ENCODE assay signal across 1 cellular context in genomic region chr9:96386157-96386556, GRCh38.
TF ChIP-seq lines count a peak whose summit lies in the region.

No MANE protein-coding gene starts in this region.

TF ChIP-seq in HepG2, 621 proteins besides CTCF, POLR2A, EP300 and RAD21 (continued from another document and continues in another):
- TF ChIP-seq LBX2 (CRISPR knock-in tag; IDR thresholded peaks at IDR 0.05; ENCODE audit: borderline replicate concordance) (no peak), ZEB1 (IDR thresholded peaks at IDR 0.05; ENCODE audit: insufficient replicate concordance, low read depth) (no peak), ARNT (IDR thresholded peaks at IDR 0.05) (no peak), ZNF333 (CRISPR knock-in tag; IDR thresholded peaks at IDR 0.05; ENCODE audit: borderline replicate concordance) (no peak), PHF8 (CRISPR knock-in tag; IDR thresholded peaks at IDR 0.05) (no peak), ZNF24 (IDR thresholded peaks at IDR 0.05) (no peak), ATF2 (CRISPR knock-in tag; IDR thresholded peaks at IDR 0.05) (no peak), NR2C2 (CRISPR knock-in tag; IDR thresholded peaks at IDR 0.05; ENCODE audit: borderline replicate concordance) (no peak), NAIF1 (CRISPR knock-in tag; IDR thresholded peaks at IDR 0.05; ENCODE audit: borderline replicate concordance) (no peak), GABPA (IDR thresholded peaks at IDR 0.05; ENCODE audit: low read depth, low read length) (no peak), GABPA (CRISPR knock-in tag; IDR thresholded peaks at IDR 0.05; ENCODE audit: low read depth) (no peak), ZNF432 (CRISPR knock-in tag; IDR thresholded peaks at IDR 0.05; ENCODE audit: borderline replicate concordance) (no peak), SP1 (IDR thresholded peaks at IDR 0.05) (no peak), SP1 (CRISPR knock-in tag; IDR thresholded peaks at IDR 0.05) (no peak), DR1 (CRISPR knock-in tag; IDR thresholded peaks at IDR 0.05) (no peak), ELF3 (CRISPR knock-in tag; IDR thresholded peaks at IDR 0.05) (peak; percentile 90), KDM5A (IDR thresholded peaks at IDR 0.05; ENCODE audit: borderline replicate concordance, low read length) (no peak), FOXM1 (CRISPR knock-in tag; IDR thresholded peaks at IDR 0.05) (no peak), SKI (IDR thresholded peaks at IDR 0.05; ENCODE audit: partially characterized antibody) (no peak), HNF4A (CRISPR knock-in tag; IDR thresholded peaks at IDR 0.05) (peak; percentile 72), RFXANK (CRISPR knock-in tag; IDR thresholded peaks at IDR 0.05) (no peak), ZNF451 (CRISPR knock-in tag; IDR thresholded peaks at IDR 0.05) (no peak), HIC2 (CRISPR knock-in tag; IDR thresholded peaks at IDR 0.05; ENCODE audit: low read depth) (no peak), ZNF17 (CRISPR knock-in tag; IDR thresholded peaks at IDR 0.05) (no peak), RBFOX2 (IDR thresholded peaks at IDR 0.05; ENCODE audit: low read depth, low read length) (peak; percentile 38; the same call in 1 of the 2 replicates), ZNF740 (CRISPR knock-in tag; IDR thresholded peaks at IDR 0.05) (no peak), ZNF883 (CRISPR knock-in tag; IDR thresholded peaks at IDR 0.05; ENCODE audit: not compliant biosample characterization) (no peak), XBP1 (CRISPR knock-in tag; IDR thresholded peaks at IDR 0.05) (no peak), ZNF350 (CRISPR knock-in tag; IDR thresholded peaks at IDR 0.05; ENCODE audit: borderline replicate concordance, low read depth) (no peak), SRSF9 (IDR thresholded peaks at IDR 0.05; ENCODE audit: borderline replicate concordance, insufficient read depth, low read depth, low read length, poor library complexity, severe bottlenecking) (no peak), ZNF615 (CRISPR knock-in tag; IDR thresholded peaks at IDR 0.05; ENCODE audit: borderline replicate concordance) (no peak), GTF3A (CRISPR knock-in tag; conservative IDR thresholded peaks at IDR 0.05) (no peak), CEBPB (IDR thresholded peaks at IDR 0.05; ENCODE audit: borderline replicate concordance, low read depth, low read length) (peak; percentile 70; the same call in 1 of the 2 replicates), THRA (CRISPR knock-in tag; IDR thresholded peaks at IDR 0.05; ENCODE audit: borderline replicate concordance) (peak; percentile 45; the same call in 1 of the 2 replicates), GABPB1 (CRISPR knock-in tag; IDR thresholded peaks at IDR 0.05) (no peak), E2F2 (CRISPR knock-in tag; IDR thresholded peaks at IDR 0.05; ENCODE audit: borderline replicate concordance) (no peak), MTF1 (CRISPR knock-in tag; IDR thresholded peaks at IDR 0.05) (no peak), MBD4 (IDR thresholded peaks at IDR 0.05; ENCODE audit: borderline replicate concordance, low read length) (no peak)
- TF ChIP-seq, protein P1, sequence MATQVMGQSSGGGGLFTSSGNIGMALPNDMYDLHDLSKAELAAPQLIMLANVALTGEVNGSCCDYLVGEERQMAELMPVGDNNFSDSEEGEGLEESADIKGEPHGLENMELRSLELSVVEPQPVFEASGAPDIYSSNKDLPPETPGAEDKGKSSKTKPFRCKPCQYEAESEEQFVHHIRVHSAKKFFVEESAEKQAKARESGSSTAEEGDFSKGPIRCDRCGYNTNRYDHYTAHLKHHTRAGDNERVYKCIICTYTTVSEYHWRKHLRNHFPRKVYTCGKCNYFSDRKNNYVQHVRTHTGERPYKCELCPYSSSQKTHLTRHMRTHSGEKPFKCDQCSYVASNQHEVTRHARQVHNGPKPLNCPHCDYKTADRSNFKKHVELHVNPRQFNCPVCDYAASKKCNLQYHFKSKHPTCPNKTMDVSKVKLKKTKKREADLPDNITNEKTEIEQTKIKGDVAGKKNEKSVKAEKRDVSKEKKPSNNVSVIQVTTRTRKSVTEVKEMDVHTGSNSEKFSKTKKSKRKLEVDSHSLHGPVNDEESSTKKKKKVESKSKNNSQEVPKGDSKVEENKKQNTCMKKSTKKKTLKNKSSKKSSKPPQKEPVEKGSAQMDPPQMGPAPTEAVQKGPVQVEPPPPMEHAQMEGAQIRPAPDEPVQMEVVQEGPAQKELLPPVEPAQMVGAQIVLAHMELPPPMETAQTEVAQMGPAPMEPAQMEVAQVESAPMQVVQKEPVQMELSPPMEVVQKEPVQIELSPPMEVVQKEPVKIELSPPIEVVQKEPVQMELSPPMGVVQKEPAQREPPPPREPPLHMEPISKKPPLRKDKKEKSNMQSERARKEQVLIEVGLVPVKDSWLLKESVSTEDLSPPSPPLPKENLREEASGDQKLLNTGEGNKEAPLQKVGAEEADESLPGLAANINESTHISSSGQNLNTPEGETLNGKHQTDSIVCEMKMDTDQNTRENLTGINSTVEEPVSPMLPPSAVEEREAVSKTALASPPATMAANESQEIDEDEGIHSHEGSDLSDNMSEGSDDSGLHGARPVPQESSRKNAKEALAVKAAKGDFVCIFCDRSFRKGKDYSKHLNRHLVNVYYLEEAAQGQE (IDR thresholded peaks at IDR 0.05; ENCODE audit: borderline replicate concordance in 1 of 2, low read depth in 1 of 2, low read length in 2 of 2): no peak
- TF ChIP-seq, protein P2, sequence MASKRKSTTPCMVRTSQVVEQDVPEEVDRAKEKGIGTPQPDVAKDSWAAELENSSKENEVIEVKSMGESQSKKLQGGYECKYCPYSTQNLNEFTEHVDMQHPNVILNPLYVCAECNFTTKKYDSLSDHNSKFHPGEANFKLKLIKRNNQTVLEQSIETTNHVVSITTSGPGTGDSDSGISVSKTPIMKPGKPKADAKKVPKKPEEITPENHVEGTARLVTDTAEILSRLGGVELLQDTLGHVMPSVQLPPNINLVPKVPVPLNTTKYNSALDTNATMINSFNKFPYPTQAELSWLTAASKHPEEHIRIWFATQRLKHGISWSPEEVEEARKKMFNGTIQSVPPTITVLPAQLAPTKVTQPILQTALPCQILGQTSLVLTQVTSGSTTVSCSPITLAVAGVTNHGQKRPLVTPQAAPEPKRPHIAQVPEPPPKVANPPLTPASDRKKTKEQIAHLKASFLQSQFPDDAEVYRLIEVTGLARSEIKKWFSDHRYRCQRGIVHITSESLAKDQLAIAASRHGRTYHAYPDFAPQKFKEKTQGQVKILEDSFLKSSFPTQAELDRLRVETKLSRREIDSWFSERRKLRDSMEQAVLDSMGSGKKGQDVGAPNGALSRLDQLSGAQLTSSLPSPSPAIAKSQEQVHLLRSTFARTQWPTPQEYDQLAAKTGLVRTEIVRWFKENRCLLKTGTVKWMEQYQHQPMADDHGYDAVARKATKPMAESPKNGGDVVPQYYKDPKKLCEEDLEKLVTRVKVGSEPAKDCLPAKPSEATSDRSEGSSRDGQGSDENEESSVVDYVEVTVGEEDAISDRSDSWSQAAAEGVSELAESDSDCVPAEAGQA (IDR thresholded peaks at IDR 0.05; ENCODE audit: low read depth): no peak
- TF ChIP-seq, protein P2 (CRISPR knock-in tag; IDR thresholded peaks at IDR 0.05; ENCODE audit: borderline replicate concordance): no peak
- TF ChIP-seq, protein P3, sequence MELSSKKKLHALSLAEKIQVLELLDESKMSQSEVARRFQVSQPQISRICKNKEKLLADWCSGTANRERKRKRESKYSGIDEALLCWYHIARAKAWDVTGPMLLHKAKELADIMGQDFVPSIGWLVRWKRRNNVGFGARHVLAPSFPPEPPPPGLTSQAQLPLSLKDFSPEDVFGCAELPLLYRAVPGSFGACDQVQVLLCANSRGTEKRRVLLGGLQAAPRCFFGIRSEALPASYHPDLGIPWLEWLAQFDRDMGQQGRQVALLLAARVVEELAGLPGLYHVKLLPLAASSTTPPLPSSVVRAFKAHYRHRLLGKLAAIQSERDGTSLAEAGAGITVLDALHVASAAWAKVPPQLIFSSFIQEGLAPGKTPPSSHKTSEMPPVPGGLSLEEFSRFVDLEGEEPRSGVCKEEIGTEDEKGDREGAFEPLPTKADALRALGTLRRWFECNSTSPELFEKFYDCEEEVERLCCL (CRISPR knock-in tag; IDR thresholded peaks at IDR 0.05; ENCODE audit: borderline replicate concordance): no peak
- TF ChIP-seq, protein P4, sequence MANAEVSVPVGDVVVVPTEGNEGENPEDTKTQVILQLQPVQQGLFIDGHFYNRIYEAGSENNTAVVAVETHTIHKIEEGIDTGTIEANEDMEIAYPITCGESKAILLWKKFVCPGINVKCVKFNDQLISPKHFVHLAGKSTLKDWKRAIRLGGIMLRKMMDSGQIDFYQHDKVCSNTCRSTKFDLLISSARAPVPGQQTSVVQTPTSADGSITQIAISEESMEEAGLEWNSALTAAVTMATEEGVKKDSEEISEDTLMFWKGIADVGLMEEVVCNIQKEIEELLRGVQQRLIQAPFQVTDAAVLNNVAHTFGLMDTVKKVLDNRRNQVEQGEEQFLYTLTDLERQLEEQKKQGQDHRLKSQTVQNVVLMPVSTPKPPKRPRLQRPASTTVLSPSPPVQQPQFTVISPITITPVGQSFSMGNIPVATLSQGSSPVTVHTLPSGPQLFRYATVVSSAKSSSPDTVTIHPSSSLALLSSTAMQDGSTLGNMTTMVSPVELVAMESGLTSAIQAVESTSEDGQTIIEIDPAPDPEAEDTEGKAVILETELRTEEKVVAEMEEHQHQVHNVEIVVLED (CRISPR knock-in tag; IDR thresholded peaks at IDR 0.05; ENCODE audit: borderline replicate concordance): no peak
- TF ChIP-seq, protein P5, sequence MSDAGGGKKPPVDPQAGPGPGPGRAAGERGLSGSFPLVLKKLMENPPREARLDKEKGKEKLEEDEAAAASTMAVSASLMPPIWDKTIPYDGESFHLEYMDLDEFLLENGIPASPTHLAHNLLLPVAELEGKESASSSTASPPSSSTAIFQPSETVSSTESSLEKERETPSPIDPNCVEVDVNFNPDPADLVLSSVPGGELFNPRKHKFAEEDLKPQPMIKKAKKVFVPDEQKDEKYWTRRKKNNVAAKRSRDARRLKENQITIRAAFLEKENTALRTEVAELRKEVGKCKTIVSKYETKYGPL (CRISPR knock-in tag; IDR thresholded peaks at IDR 0.05): no peak
